Comparison of ENCODE assay signal across 1 cellular context in the genomic region with DNA sequence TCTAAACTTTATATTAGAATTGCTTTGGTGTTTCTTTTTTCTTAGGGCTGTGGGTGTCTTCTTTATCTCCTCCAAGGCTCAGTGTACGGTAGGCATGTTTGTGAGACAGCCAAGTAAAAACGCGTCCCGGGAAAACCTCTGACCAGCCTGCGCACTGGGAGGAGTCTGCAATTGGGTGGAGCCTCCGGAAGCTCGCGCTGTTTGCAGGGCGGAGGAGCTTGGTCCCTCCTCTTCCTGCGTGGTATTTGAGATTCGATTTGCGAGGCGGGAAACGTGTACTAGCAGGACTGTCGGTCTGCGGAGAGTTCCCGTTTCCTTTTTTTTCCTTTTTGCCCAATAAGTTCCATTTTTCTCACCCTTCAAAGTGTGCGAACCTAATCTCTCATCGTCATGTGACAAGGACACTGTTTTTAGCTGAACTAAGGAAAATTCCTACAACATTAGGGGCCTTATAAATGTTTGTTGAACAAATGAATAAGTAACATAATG.
TF ChIP-seq lines count a peak whose summit lies in the region.

No MANE protein-coding gene starts in this region.

TF ChIP-seq in H1, 55 proteins besides CTCF, POLR2A, EP300 and RAD21 (continued from another document):
- TF ChIP-seq CHD1 (IDR thresholded peaks at IDR 0.05; ENCODE audit: low read depth, low read length) = no peak
- no peak for TF ChIP-seq TAF1 (IDR thresholded peaks at IDR 0.05; ENCODE audit: low read depth, low read length)
- TF ChIP-seq EZH2 (IDR thresholded peaks at IDR 0.05; ENCODE audit: low read depth, low read length, severe bottlenecking) = no peak
- TF ChIP-seq SP2 (IDR thresholded peaks at IDR 0.05; ENCODE audit: low read length) = no peak
- TF ChIP-seq SIX5 (IDR thresholded peaks at IDR 0.05; ENCODE audit: low read depth, low read length) = no peak
- TF ChIP-seq TCF12 (IDR thresholded peaks at IDR 0.05; ENCODE audit: low read depth, low read length) = no peak
- no peak for TF ChIP-seq SRF (IDR thresholded peaks at IDR 0.05; ENCODE audit: low read depth, low read length)
- TF ChIP-seq BACH1 (IDR thresholded peaks at IDR 0.05; ENCODE audit: low read length) = no peak
- no peak for TF ChIP-seq PHF8 (conservative IDR thresholded peaks at IDR 0.05; ENCODE audit: low read depth, low read length)
- TF ChIP-seq JUND (IDR thresholded peaks at IDR 0.05; ENCODE audit: low read length) = no peak
- no peak for TF ChIP-seq TBP (IDR thresholded peaks at IDR 0.05; ENCODE audit: low read depth, low read length)
- no peak for TF ChIP-seq CTBP2 (IDR thresholded peaks at IDR 0.05; ENCODE audit: borderline replicate concordance, insufficient read depth, insufficient read length, low read length)
